ENCODE assay signal across 1 cellular context in genomic region chr20:5153612-5154542, GRCh38.
TF ChIP-seq lines count a peak whose summit lies in the region.

No MANE protein-coding gene starts in this region.

TF ChIP-seq in HepG2, 621 proteins besides CTCF, POLR2A, EP300 and RAD21 (continued from another document and continues in another):
- TF ChIP-seq ARID4A (CRISPR knock-in tag; IDR thresholded peaks at IDR 0.05; ENCODE audit: borderline replicate concordance): 0 out of 2 replicates have a peak, but pooled peaks have one; percentile 36
- 0 out of 2 replicates have a peak, but pooled peaks have one; percentile 50 for TF ChIP-seq ZNF513 (CRISPR knock-in tag; conservative IDR thresholded peaks at IDR 0.05)
- TF ChIP-seq ZSCAN12 (CRISPR knock-in tag; IDR thresholded peaks at IDR 0.05): no peak
- TF ChIP-seq ZNF503 (CRISPR knock-in tag; IDR thresholded peaks at IDR 0.05): no peak
- 0 out of 2 replicates have a peak, but pooled peaks have one; percentile 18 for TF ChIP-seq ZNF468 (CRISPR knock-in tag; IDR thresholded peaks at IDR 0.05)
- TF ChIP-seq MIER3 (CRISPR knock-in tag; IDR thresholded peaks at IDR 0.05; ENCODE audit: borderline replicate concordance): no peak
- no peak for TF ChIP-seq TFE3 (CRISPR knock-in tag; IDR thresholded peaks at IDR 0.05)
- TF ChIP-seq ARNTL (CRISPR knock-in tag; IDR thresholded peaks at IDR 0.05): 0 out of 2 replicates have a peak, but pooled peaks have one; percentile 46
- TF ChIP-seq HOMEZ (CRISPR knock-in tag; IDR thresholded peaks at IDR 0.05; ENCODE audit: low read depth): 0 out of 2 replicates have a peak, but pooled peaks have one; percentile 19
- no peak for TF ChIP-seq SKI (IDR thresholded peaks at IDR 0.05; ENCODE audit: partially characterized antibody)
- TF ChIP-seq ZNF709 (CRISPR knock-in tag; IDR thresholded peaks at IDR 0.05): peak; percentile 21; the same call in 1 of the 2 replicates
- no peak for TF ChIP-seq HNF1B (CRISPR knock-in tag; IDR thresholded peaks at IDR 0.05)
- TF ChIP-seq SP140L (CRISPR knock-in tag; IDR thresholded peaks at IDR 0.05; ENCODE audit: borderline replicate concordance): no peak
- TF ChIP-seq NFE2L2 (IDR thresholded peaks at IDR 0.05; ENCODE audit: low read length): peak; percentile 30; the same call in 1 of the 2 replicates
- peak; percentile 33; the same call in 1 of the 2 replicates for TF ChIP-seq ZNF501 (CRISPR knock-in tag; IDR thresholded peaks at IDR 0.05)
- peak; percentile 31; the same call in 1 of the 2 replicates for TF ChIP-seq ZBTB38 (CRISPR knock-in tag; IDR thresholded peaks at IDR 0.05)
- TF ChIP-seq SRSF1 (optimal IDR thresholded peaks at IDR 0.05; ENCODE audit: low read depth, low read length): no peak
- no peak for TF ChIP-seq ZNF484 (CRISPR knock-in tag; IDR thresholded peaks at IDR 0.05; ENCODE audit: borderline replicate concordance, low read depth)
- no peak for TF ChIP-seq ZNF530 (CRISPR knock-in tag; IDR thresholded peaks at IDR 0.05; ENCODE audit: low read depth)
- TF ChIP-seq KAT8 (CRISPR knock-in tag; IDR thresholded peaks at IDR 0.05): no peak
- 0 out of 2 replicates have a peak, but pooled peaks have one; percentile 21 for TF ChIP-seq HDAC2 (CRISPR knock-in tag; IDR thresholded peaks at IDR 0.05)
- TF ChIP-seq FUBP1 (CRISPR knock-in tag; IDR thresholded peaks at IDR 0.05; ENCODE audit: borderline replicate concordance): no peak
- TF ChIP-seq ZNF790 (CRISPR knock-in tag; IDR thresholded peaks at IDR 0.05; ENCODE audit: borderline replicate concordance): 0 out of 2 replicates have a peak, but pooled peaks have one; percentile 59
- TF ChIP-seq ZNF879 (CRISPR knock-in tag; IDR thresholded peaks at IDR 0.05): 0 out of 2 replicates have a peak, but pooled peaks have one; percentile 4
- TF ChIP-seq ZNF512 (CRISPR knock-in tag; IDR thresholded peaks at IDR 0.05): no peak
- no peak for TF ChIP-seq ZC3H4 (CRISPR knock-in tag; IDR thresholded peaks at IDR 0.05; ENCODE audit: borderline replicate concordance)
- no peak for TF ChIP-seq ZBTB2 (CRISPR knock-in tag; IDR thresholded peaks at IDR 0.05; ENCODE audit: low read depth)
- no peak for TF ChIP-seq CREM (IDR thresholded peaks at IDR 0.05)
- no peak for TF ChIP-seq CREM (CRISPR knock-in tag; IDR thresholded peaks at IDR 0.05)
- no peak for TF ChIP-seq U2AF2 (IDR thresholded peaks at IDR 0.05; ENCODE audit: low read depth, low read length)
- peak; percentile 58; the same call in 1 of the 2 replicates for TF ChIP-seq FOXC1 (CRISPR knock-in tag; IDR thresholded peaks at IDR 0.05; ENCODE audit: borderline replicate concordance)
- no peak for TF ChIP-seq ATAD3A (CRISPR knock-in tag; IDR thresholded peaks at IDR 0.05)
- TF ChIP-seq ZFP36L1 (CRISPR knock-in tag; IDR thresholded peaks at IDR 0.05): 0 out of 2 replicates have a peak, but pooled peaks have one; percentile 44
- TF ChIP-seq MEIS1 (CRISPR knock-in tag; IDR thresholded peaks at IDR 0.05; ENCODE audit: borderline replicate concordance): no peak
- TF ChIP-seq TRAFD1 (CRISPR knock-in tag; IDR thresholded peaks at IDR 0.05; ENCODE audit: borderline replicate concordance): 0 out of 2 replicates have a peak, but pooled peaks have one; percentile 52
- no peak for TF ChIP-seq ZNF563 (CRISPR knock-in tag; IDR thresholded peaks at IDR 0.05)
- peak; percentile 66; the same call in 1 of the 2 replicates for TF ChIP-seq ZNF691 (CRISPR knock-in tag; IDR thresholded peaks at IDR 0.05; ENCODE audit: borderline replicate concordance, low read depth)
- 0 out of 2 replicates have a peak, but pooled peaks have one; percentile 34 for TF ChIP-seq ZNF724P (CRISPR knock-in tag; IDR thresholded peaks at IDR 0.05; ENCODE audit: borderline replicate concordance)
